Comparison of ENCODE assay signal across 18 cellular contexts in the genomic region with DNA sequence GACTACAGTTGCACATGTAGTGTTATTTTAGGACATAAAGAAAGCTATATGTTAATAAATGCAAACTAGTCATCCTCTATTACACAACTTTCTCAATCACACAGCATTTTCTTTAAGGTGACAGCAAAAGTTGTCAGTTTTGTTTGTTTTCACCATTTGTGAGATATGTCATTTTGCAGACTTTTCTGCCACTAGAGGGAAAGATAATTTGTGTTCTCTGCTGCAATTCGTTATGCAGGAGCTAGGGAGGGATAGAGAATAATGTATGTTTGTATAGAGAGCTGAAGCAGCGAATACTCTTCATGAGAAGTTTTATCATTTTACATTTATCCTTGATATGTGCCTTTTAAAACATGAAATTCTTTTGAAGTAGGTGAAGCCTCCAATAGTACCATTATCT.
A peak's percentile ranks its signal among the peaks of the same experiment; 100 is the strongest.
DNase-seq lines count a peak whose midpoint lies in the region; ATAC-seq and TF ChIP-seq lines count a peak whose summit lies in the region.
"Had no signal": no experiment of that assay in that cellular context is flagged by ENCODE, and none has a peak within 500 bp of the region (broad histone marks: within the 10 kb centered on the region; RNA-seq: fewer than 3 reads in every experiment).

No MANE protein-coding gene starts in this region.

- ATAC-seq in HG03460 (IDR thresholded peaks at IDR 0.05; ENCODE audit: unreplicated experiment) (no peak), HG02759 (IDR thresholded peaks at IDR 0.05; ENCODE audit: unreplicated experiment) (no peak)
- ATAC-seq: activated naive CD8-positive, alpha-beta T cell treated with anti-CD3 and anti-CD28 coated beads, Interleukin-2, amount 50 U/mL, for 24 hours; heart right ventricle; left cardiac atrium had no signal

- no peaks in the 10 kb centered on the region for H3K9me3 Mint-ChIP-seq in neural crest cell
- H3K9me3 Mint-ChIP-seq: activated CD4-positive, alpha-beta T cell treated with anti-CD3 and anti-CD28 coated beads, Interleukin-2, amount 10 ng/mL, durations not matched to agents 24 days and 14 days had no signal

- DNase-seq in GM10266 (ENCODE audit: extremely low spot score) (no peak), LNCaP clone FGC (ENCODE audit: low read depth) (no peak), adipocyte (ENCODE audit: low read depth) (peak; percentile 5), neural crest cell (ENCODE audit: low read depth, low spot score) (no peak), DMS79 treated with DMSO at 0.1 percent for 48 hours (lab: John Stamatoyannopoulos, UW) (no peak), SIG-M5 (lab: John Stamatoyannopoulos, UW) (no peak)
- DNase-seq: activated CD4-positive, alpha-beta T cell treated with anti-CD3 and anti-CD28 coated beads, Interleukin-2, amount 10 ng/mL, durations not matched to agents 24 days and 14 days; activated naive CD8-positive, alpha-beta T cell treated with anti-CD3 and anti-CD28 coated beads, Interleukin-2, amount 50 U/mL, for 24 hours; activated T-cell treated with anti-CD3 and anti-CD28 coated beads, Interleukin-2, amount 50 U/mL, for 24 hours; GF-D8; heart right ventricle; KBM-7; left cardiac atrium; NCI-H146; NCI-H510A treated with DMSO at 0.1 percent for 48 hours had no signal

- H3K27ac Mint-ChIP-seq in neural crest cell (ENCODE audit: unreplicated experiment): no peak overlapping the region
- H3K27ac Mint-ChIP-seq: activated CD4-positive, alpha-beta T cell treated with anti-CD3 and anti-CD28 coated beads, Interleukin-2, amount 10 ng/mL, durations not matched to agents 24 days and 14 days; activated naive CD8-positive, alpha-beta T cell treated with anti-CD3 and anti-CD28 coated beads, Interleukin-2, amount 50 U/mL, for 24 hours; activated T-cell treated with anti-CD3 and anti-CD28 coated beads, Interleukin-2, amount 50 U/mL, for 24 hours; CD14-positive monocyte had no signal

- no peaks in the 10 kb centered on the region for H3K36me3 ChIP-seq in adipocyte (ENCODE audit: control insufficient read depth, insufficient read depth, low read length, severe bottlenecking)
- H3K36me3 ChIP-seq: heart right ventricle had no signal

- no peak overlapping the region for H3K9ac ChIP-seq in adipocyte (ENCODE audit: low read length)

- peak; percentile 4 for TF ChIP-seq CTCF in GM10266 (IDR thresholded peaks at IDR 0.05; ENCODE audit: control insufficient read depth, insufficient read depth, low read depth, missing control alignments)
- peak; percentile 44 for TF ChIP-seq CTCF in LNCaP clone FGC (IDR thresholded peaks at IDR 0.05; ENCODE audit: control insufficient read depth, extremely low read depth, insufficient read depth)
- TF ChIP-seq CTCF in neural crest cell (conservative IDR thresholded peaks at IDR 0.05): peak; percentile 31

- H3K27me3 Mint-ChIP-seq in neural crest cell (ENCODE audit: low read depth): no peaks in the 10 kb centered on the region
- H3K27me3 Mint-ChIP-seq: activated CD4-positive, alpha-beta T cell treated with anti-CD3 and anti-CD28 coated beads, Interleukin-2, amount 10 ng/mL, durations not matched to agents 24 days and 14 days; activated naive CD8-positive, alpha-beta T cell treated with anti-CD3 and anti-CD28 coated beads, Interleukin-2, amount 50 U/mL, for 24 hours; activated T-cell treated with anti-CD3 and anti-CD28 coated beads, Interleukin-2, amount 50 U/mL, for 24 hours had no signal

- no peaks in the 10 kb centered on the region for H3K9me3 ChIP-seq in adipocyte (ENCODE audit: control insufficient read depth, low read length)
- H3K9me3 ChIP-seq: heart right ventricle had no signal

- H3K4me1 Mint-ChIP-seq in neural crest cell: no peaks in the 10 kb centered on the region
- H3K4me1 Mint-ChIP-seq: activated CD4-positive, alpha-beta T cell treated with anti-CD3 and anti-CD28 coated beads, Interleukin-2, amount 10 ng/mL, durations not matched to agents 24 days and 14 days; activated naive CD8-positive, alpha-beta T cell treated with anti-CD3 and anti-CD28 coated beads, Interleukin-2, amount 50 U/mL, for 24 hours; CD14-positive monocyte had no signal

- H3K4me3 Mint-ChIP-seq in neural crest cell: no peak overlapping the region
- H3K4me3 Mint-ChIP-seq: activated CD4-positive, alpha-beta T cell treated with anti-CD3 and anti-CD28 coated beads, Interleukin-2, amount 10 ng/mL, durations not matched to agents 24 days and 14 days; activated naive CD8-positive, alpha-beta T cell treated with anti-CD3 and anti-CD28 coated beads, Interleukin-2, amount 50 U/mL, for 24 hours; activated T-cell treated with anti-CD3 and anti-CD28 coated beads, Interleukin-2, amount 50 U/mL, for 24 hours; CD14-positive monocyte had no signal

- no peaks in the 10 kb centered on the region for H3K4me1 ChIP-seq in adipocyte (ENCODE audit: control insufficient read depth, insufficient read depth, low read length)
- H3K4me1 ChIP-seq: heart right ventricle had no signal

- no peaks in the 10 kb centered on the region for H3K27me3 ChIP-seq in adipocyte (replicated peaks; ENCODE audit: control insufficient read depth, insufficient read depth, low read length)
- H3K27me3 ChIP-seq: heart right ventricle had no signal

- H3K4me3 ChIP-seq in LNCaP clone FGC (ENCODE audit: low read depth, low read length): no peak overlapping the region
- H3K4me3 ChIP-seq in adipocyte (ENCODE audit: low read length): no peak overlapping the region
- H3K4me3 ChIP-seq: heart right ventricle had no signal

- H3K36me3 Mint-ChIP-seq in neural crest cell (ENCODE audit: low read depth): no peaks in the 10 kb centered on the region
- H3K36me3 Mint-ChIP-seq: CD14-positive monocyte had no signal
